ENCODE assay signal across 8 cellular contexts in genomic region chr9:97853844-97854695, GRCh38. TPM values are rescaled to one million over a fixed set of nuclear protein-coding genes. Genes with fewer than 3 reads are reported as not detected.
DNase-seq lines count a peak whose midpoint lies in the region; ATAC-seq and TF ChIP-seq lines count a peak whose summit lies in the region.

No MANE protein-coding gene starts in this region.

- peaks cover 100% of the 10 kb centered on the region for H3K27me3 ChIP-seq in iPS-20b (ENCODE audit: insufficient read depth, low read length)

- ATAC-seq in HG03571 (IDR thresholded peaks at IDR 0.05; ENCODE audit: unreplicated experiment) (no peak), HG03025 (IDR thresholded peaks at IDR 0.05; ENCODE audit: low FRiP score, unreplicated experiment) (no peak), omental fat pad (ENCODE audit: low FRiP score) (no peak)

- no peak overlapping the region for H3K27ac ChIP-seq in iPS-20b (ENCODE audit: low read length)

- H3K9me3 ChIP-seq in iPS-20b (ENCODE audit: insufficient read depth, low read depth, low read length): peaks cover 17% of the 10 kb centered on the region; the same call in 1 of the 2 replicates

- H3K9ac ChIP-seq in iPS-20b (ENCODE audit: low read depth, low read length): no peak overlapping the region

- TF ChIP-seq CTCF in GM13977 (IDR thresholded peaks at IDR 0.05; ENCODE audit: extremely low read depth, insufficient read depth, missing control alignments) (peak; percentile 23), omental fat pad (IDR thresholded peaks at IDR 0.05) (no peak)

- in situ Hi-C loops in GM13977 (cut with MboI; ENCODE audit: low pct_unique_long_range_greater_than_20kb, low sequenced_read_pairs, unreplicated experiment): no loop called here

- H3K4me3 ChIP-seq in iPS-20b (ENCODE audit: low read length): peak overlapping the region; percentile 40; the same call in 1 of the 2 replicates

- DNase-seq in GM13977 (ENCODE audit: low spot score) (peak; percentile 61), NCI-H748 treated with DMSO at 0.1 percent for 48 hours (lab: John Stamatoyannopoulos, UW) (peak; percentile 43), omental fat pad (ENCODE audit: low spot score) (no peak)
- DNase-seq in activated naive CD4-positive, alpha-beta T cell treated with Interleukin-2 at 50 U/mL for 16 hours: peak; percentile 59
- DNase-seq in stimulated activated CD4-positive, alpha-beta T cell treated with anti-CD3 and anti-CD28 coated beads, TNF-alpha, amount 100 ng/mL, for 24 hours (ENCODE audit: low read depth in 3 of 3): peak; percentile 15 to 72 (median 31)

- H3K4me1 ChIP-seq in iPS-20b (ENCODE audit: insufficient read depth, low read length): peaks cover 7% of the 10 kb centered on the region; the same call in 1 of the 2 replicates

- H3K36me3 ChIP-seq in iPS-20b (ENCODE audit: insufficient read depth, low read depth, low read length): no peaks in the 10 kb centered on the region

RNA-seq across cellular contexts. Expression of gene FOXE1, which starts 1.0 kb away (rescaled TPM):
- not detected for total RNA-seq in omental fat pad
